In genomic region chr6:41920921-41921711, GRCh38 we compare ENCODE assay signal across 1 cellular context.
TF ChIP-seq lines count a peak whose summit lies in the region.

Gene BYSL, plus strand, starts transcription at chr6:41921499. Its CDS starts 64 bp downstream, at chr6:41921563.
Gene MED20, minus strand, starts transcription at chr6:41921139. Its CDS starts 121 bp downstream, at chr6:41921018.

TF ChIP-seq in HepG2, 621 proteins besides CTCF, POLR2A, EP300 and RAD21 (continued from another document and continues in another):
- TF ChIP-seq ZNF816 (CRISPR knock-in tag; IDR thresholded peaks at IDR 0.05; ENCODE audit: borderline replicate concordance) (no peak), TIGD3 (CRISPR knock-in tag; IDR thresholded peaks at IDR 0.05; ENCODE audit: borderline replicate concordance) (no peak), PHF21A (CRISPR knock-in tag; IDR thresholded peaks at IDR 0.05) (peak; percentile 87), ZNF512 (CRISPR knock-in tag; IDR thresholded peaks at IDR 0.05) (no peak), SKI (IDR thresholded peaks at IDR 0.05; ENCODE audit: partially characterized antibody) (no peak), ZNF646 (CRISPR knock-in tag; IDR thresholded peaks at IDR 0.05) (no peak), ZBTB21 (CRISPR knock-in tag; IDR thresholded peaks at IDR 0.05) (peak; percentile 82), HMGXB4 (CRISPR knock-in tag; IDR thresholded peaks at IDR 0.05; ENCODE audit: borderline replicate concordance in 1 of 2, low read depth in 1 of 2) (peak; percentile 95 to 99), THYN1 (CRISPR knock-in tag; IDR thresholded peaks at IDR 0.05; ENCODE audit: borderline replicate concordance, low read depth) (0 out of 2 replicates have a peak, but pooled peaks have one; percentile 74), FOXC1 (CRISPR knock-in tag; IDR thresholded peaks at IDR 0.05; ENCODE audit: borderline replicate concordance) (peak; percentile 92), ZNF543 (CRISPR knock-in tag; IDR thresholded peaks at IDR 0.05) (peak; percentile 83; the same call in 1 of the 2 replicates), ZNF704 (CRISPR knock-in tag; IDR thresholded peaks at IDR 0.05; ENCODE audit: borderline replicate concordance) (no peak; the same call in 1 of the 2 replicates), ETV5 (CRISPR knock-in tag; IDR thresholded peaks at IDR 0.05; ENCODE audit: borderline replicate concordance) (peak; percentile 76), SIN3B (IDR thresholded peaks at IDR 0.05; ENCODE audit: low read length) (peak; percentile 92), ZFY (CRISPR knock-in tag; IDR thresholded peaks at IDR 0.05) (peak; percentile 87), ZNF276 (CRISPR knock-in tag; IDR thresholded peaks at IDR 0.05; ENCODE audit: low read depth) (peak; percentile 83; the same call in 1 of the 2 replicates), PRPF4 (IDR thresholded peaks at IDR 0.05; ENCODE audit: low read depth, low read length, poor library complexity, severe bottlenecking) (no peak), ZNF737 (CRISPR knock-in tag; IDR thresholded peaks at IDR 0.05; ENCODE audit: borderline replicate concordance) (peak; percentile 71; the same call in 1 of the 2 replicates), ZNF512B (CRISPR knock-in tag; IDR thresholded peaks at IDR 0.05; ENCODE audit: borderline replicate concordance) (no peak), SP1 (IDR thresholded peaks at IDR 0.05) (peak; percentile 44; the same call in 1 of the 2 replicates), SP1 (CRISPR knock-in tag; IDR thresholded peaks at IDR 0.05) (peak; percentile 100), STAT5B (CRISPR knock-in tag; IDR thresholded peaks at IDR 0.05) (0 out of 2 replicates have a peak, but pooled peaks have one; percentile 32), MXI1 (IDR thresholded peaks at IDR 0.05; ENCODE audit: borderline replicate concordance, low read depth, low read length) (peak; percentile 93; the same call in 2 of the 3 replicates), IKZF1 (IDR thresholded peaks at IDR 0.05) (no peak), ZFP90 (CRISPR knock-in tag; IDR thresholded peaks at IDR 0.05; ENCODE audit: borderline replicate concordance) (peak; percentile 77; the same call in 1 of the 2 replicates), EED (CRISPR knock-in tag; IDR thresholded peaks at IDR 0.05) (peak; percentile 80; the same call in 1 of the 2 replicates), NBN (conservative IDR thresholded peaks at IDR 0.05) (no peak), KLF9 (CRISPR knock-in tag; IDR thresholded peaks at IDR 0.05; ENCODE audit: low read depth) (0 out of 2 replicates have a peak, but pooled peaks have one; percentile 84), KMT2A (CRISPR knock-in tag; IDR thresholded peaks at IDR 0.05) (peak; percentile 76), ZNF101 (CRISPR knock-in tag; IDR thresholded peaks at IDR 0.05; ENCODE audit: borderline replicate concordance, low read depth) (no peak; the same call in 1 of the 2 replicates), MYNN (CRISPR knock-in tag; IDR thresholded peaks at IDR 0.05; ENCODE audit: low read depth) (no peak), ZNF382 (CRISPR knock-in tag; IDR thresholded peaks at IDR 0.05; ENCODE audit: borderline replicate concordance) (no peak), ZNF335 (CRISPR knock-in tag; IDR thresholded peaks at IDR 0.05) (peak; percentile 82), PATZ1 (CRISPR knock-in tag; IDR thresholded peaks at IDR 0.05) (peak; percentile 59; the same call in 1 of the 2 replicates), FOXO1 (CRISPR knock-in tag; IDR thresholded peaks at IDR 0.05) (no peak; the same call in 1 of the 2 replicates), ZNF558 (CRISPR knock-in tag; IDR thresholded peaks at IDR 0.05; ENCODE audit: borderline replicate concordance) (no peak; the same call in none of the 2 replicates), NFE2L1 (CRISPR knock-in tag; IDR thresholded peaks at IDR 0.05; ENCODE audit: borderline replicate concordance) (no peak), TFDP1 (CRISPR knock-in tag; IDR thresholded peaks at IDR 0.05; ENCODE audit: borderline replicate concordance) (peak; percentile 69; the same call in 1 of the 2 replicates), ZSCAN21 (CRISPR knock-in tag; IDR thresholded peaks at IDR 0.05; ENCODE audit: borderline replicate concordance) (peak; percentile 30; the same call in 1 of the 2 replicates)
